9 cellular contexts compared by ENCODE assay signal in genomic region chrX:107450823-107451509, GRCh38. TPM values are rescaled to one million over a fixed set of nuclear protein-coding genes. Genes with fewer than 3 reads are reported as not detected.
DNase-seq lines count a peak whose midpoint lies in the region; ATAC-seq, FAIRE-seq and TF ChIP-seq lines count a peak whose summit lies in the region.
"Had no signal": no experiment of that assay in that cellular context is flagged by ENCODE, and none has a peak within 500 bp of the region (broad histone marks: within the 10 kb centered on the region; RNA-seq: fewer than 3 reads in every experiment).

No MANE protein-coding gene starts in this region.

- H3K9me3 ChIP-seq in pancreas, result no peaks in the 10 kb centered on the region

- H3K27ac ChIP-seq in pancreas, result no peak overlapping the region

- 28 to 32% methylated on average over 19 of the region's 19 CpGs for WGBS in pancreas, 2 donors

- no peak for FAIRE-seq in pancreas (lab: Jason Lieb, UNC)

- H3K9me3 Mint-ChIP-seq in activated naive CD8-positive, alpha-beta T cell treated with anti-CD3 and anti-CD28 coated beads for 36 hours, result no peaks in the 10 kb centered on the region
- H3K9me3 Mint-ChIP-seq in natural killer cell treated with Interleukin-12 subunit alpha and Interleukin-12 subunit beta and Interleukin-15 and Interleukin-18, amount 100 ng/mL, for 72 hours, result no peaks in the 10 kb centered on the region

- no peak overlapping the region for H3K27ac Mint-ChIP-seq in activated naive CD8-positive, alpha-beta T cell treated with anti-CD3 and anti-CD28 coated beads for 36 hours
- H3K27ac Mint-ChIP-seq in natural killer cell treated with Interleukin-12 subunit alpha and Interleukin-12 subunit beta and Interleukin-15 and Interleukin-18, amount 100 ng/mL, for 72 hours, result no peak overlapping the region

- peak; percentile 33 for DNase-seq in Daoy (ENCODE audit: low read depth)
- DNase-seq in HK-2 (ENCODE audit: unreplicated experiment), result peak; percentile 35
- DNase-seq in activated naive CD8-positive, alpha-beta T cell treated with anti-CD3 and anti-CD28 coated beads for 36 hours, result peak; percentile 14
- no peak for DNase-seq in natural killer cell treated with Interleukin-12 subunit alpha and Interleukin-12 subunit beta and Interleukin-15 and Interleukin-18, amount 100 ng/mL, for 72 hours (ENCODE audit: low spot score)
- no peak for DNase-seq in HCEC 1CT
- no peak for DNase-seq in SKM-1 (lab: John Stamatoyannopoulos, UW; ENCODE audit: unreplicated experiment)
- no peak for DNase-seq in pancreas
- DNase-seq: left ventricle myocardium superior had no signal

- no peaks in the 10 kb centered on the region for H3K4me1 ChIP-seq in pancreas

- no peak overlapping the region for H3K4me3 ChIP-seq in pancreas

- intact Hi-C loops in pancreas (cut with DNase I), result no loop called here

- ATAC-seq in natural killer cell treated with Interleukin-12 subunit alpha and Interleukin-12 subunit beta and Interleukin-15 and Interleukin-18, amount 100 ng/mL, for 72 hours, result peak in 1 of 2 donors; percentile 49
- ATAC-seq in pancreas, result no peak
- ATAC-seq: left ventricle myocardium superior had no signal

- no peaks in the 10 kb centered on the region for H3K36me3 Mint-ChIP-seq in activated naive CD8-positive, alpha-beta T cell treated with anti-CD3 and anti-CD28 coated beads for 36 hours
- no peaks in the 10 kb centered on the region for H3K36me3 Mint-ChIP-seq in natural killer cell treated with Interleukin-12 subunit alpha and Interleukin-12 subunit beta and Interleukin-15 and Interleukin-18, amount 100 ng/mL, for 72 hours

- peak overlapping the region; percentile 33 for H3K4me3 Mint-ChIP-seq in activated naive CD8-positive, alpha-beta T cell treated with anti-CD3 and anti-CD28 coated beads for 36 hours
- peak overlapping the region; percentile 93 for H3K4me3 Mint-ChIP-seq in natural killer cell treated with Interleukin-12 subunit alpha and Interleukin-12 subunit beta and Interleukin-15 and Interleukin-18, amount 100 ng/mL, for 72 hours

- peaks cover 14% of the 10 kb centered on the region for H3K4me1 Mint-ChIP-seq in activated naive CD8-positive, alpha-beta T cell treated with anti-CD3 and anti-CD28 coated beads for 36 hours
- peaks cover 27 to 29% of the 10 kb centered on the region in 2 donors for H3K4me1 Mint-ChIP-seq in natural killer cell treated with Interleukin-12 subunit alpha and Interleukin-12 subunit beta and Interleukin-15 and Interleukin-18, amount 100 ng/mL, for 72 hours (ENCODE audit: low read depth in 2 of 2)

- TF ChIP-seq CTCF in pancreas (IDR thresholded peaks at IDR 0.05), result no peak

- H3K36me3 ChIP-seq in pancreas, result no peaks in the 10 kb centered on the region

- H3K27me3 Mint-ChIP-seq in activated naive CD8-positive, alpha-beta T cell treated with anti-CD3 and anti-CD28 coated beads for 36 hours, result peaks cover 45% of the 10 kb centered on the region
- peaks cover 0 to 25% of the 10 kb centered on the region in 2 donors for H3K27me3 Mint-ChIP-seq in natural killer cell treated with Interleukin-12 subunit alpha and Interleukin-12 subunit beta and Interleukin-15 and Interleukin-18, amount 100 ng/mL, for 72 hours

- H3K27me3 ChIP-seq in pancreas, result peaks cover 0 to 6% (median 2%) of the 10 kb centered on the region in 4 donors

RNA-seq across cellular contexts. Expression of gene FRMPD3, which starts 1.5 kb away (rescaled TPM):
- 0.11 and 0.15 TPM in 2 replicates for total RNA-seq in Daoy (2014; rRNA removed; shearing (Covaris generic))
- total RNA-seq in activated naive CD8-positive, alpha-beta T cell treated with anti-CD3 and anti-CD28 coated beads for 36 hours, result not detected
- total RNA-seq in natural killer cell treated with Interleukin-12 subunit alpha and Interleukin-12 subunit beta and Interleukin-15 and Interleukin-18, amount 100 ng/mL, for 72 hours, result under 1 TPM; 0.05 to 0.17 TPM
- under 1 TPM; 0.05 to 0.43 (median 0.11) TPM for total RNA-seq in pancreas
- 1 to 10 TPM in 1 of 2 donors, under 1 TPM in 1; 0.19 to 1.1 TPM for polyA plus RNA-seq in pancreas
- total RNA-seq: left ventricle myocardium superior, NCI-H460 had no signal

Comparison
In these comparisons a context has a peak if more than half of its experiments do, and no peak if none do; other contexts are left out.
1. DNase-seq: peak in Daoy (single experiment), HK-2 (single experiment) and activated naive CD8-positive, alpha-beta T cell treated with anti-CD3 and anti-CD28 coated beads for 36 hours (single experiment); none in natural killer cell treated with Interleukin-12 subunit alpha and Interleukin-12 subunit beta and Interleukin-15 and Interleukin-18, amount 100 ng/mL, for 72 hours (single experiment), HCEC 1CT (single experiment), SKM-1 (single experiment) and pancreas (0 of 6).